In genomic region chrX:136097871-136098805, GRCh38 we compare ENCODE assay signal across 17 cellular contexts. TPM values are rescaled to one million over a fixed set of nuclear protein-coding genes. Genes with fewer than 3 reads are reported as not detected.
DNase-seq lines count a peak whose midpoint lies in the region; ATAC-seq and TF ChIP-seq lines count a peak whose summit lies in the region.
"Had no signal": no experiment of that assay in that cellular context is flagged by ENCODE, and none has a peak within 500 bp of the region (broad histone marks: within the 10 kb centered on the region; RNA-seq: fewer than 3 reads in every experiment).

No MANE protein-coding gene starts in this region.

- TF ChIP-seq POLR2A in sigmoid colon (IDR thresholded peaks at IDR 0.05): no peak

- no peaks in the 10 kb centered on the region for H3K36me3 Mint-ChIP-seq in WTC11
- H3K36me3 Mint-ChIP-seq in activated naive CD8-positive, alpha-beta T cell treated with anti-CD3 and anti-CD28 coated beads, Interleukin-2, amount 50 U/mL, for 24 hours (ENCODE audit: low read depth): no peaks in the 10 kb centered on the region

- DNase-seq in WTC11 (ENCODE audit: low spot score) (peak; percentile 21), iPS-NIHi11 (ENCODE audit: low spot score) (peak; percentile 23), AML-193 (lab: John Stamatoyannopoulos, UW) (no peak), sigmoid colon (no peak), putamen (ENCODE audit: low spot score) (no peak)
- no peak for DNase-seq in activated naive CD8-positive, alpha-beta T cell treated with anti-CD3 and anti-CD28 coated beads, Interleukin-2, amount 50 U/mL, for 24 hours
- DNase-seq: ACHN, COR-L47, IMR-90, NCI-H1417, NCI-H187 treated with DMSO at 0.1 percent for 48 hours, NCI-H2171 had no signal

- H3K27me3 ChIP-seq in sigmoid colon: no peaks in the 10 kb centered on the region

- POLR2A ChIA-PET in WTC11 (lab: Charles Lee): no interaction called here

- 93 to 95% methylated on average over 44 of the region's 44 CpGs for WGBS in sigmoid colon, 2 donors

- H3K4me1 ChIP-seq in ES-I3 (ENCODE audit: insufficient read depth, low read length) (no peaks in the 10 kb centered on the region; the same call in 1 of the 2 replicates), sigmoid colon (no peaks in the 10 kb centered on the region)
- H3K4me1 ChIP-seq: HAP-1 had no signal

- peaks cover 7% of the 10 kb centered on the region for H3K4me1 Mint-ChIP-seq in WTC11
- H3K4me1 Mint-ChIP-seq in activated naive CD8-positive, alpha-beta T cell treated with anti-CD3 and anti-CD28 coated beads, Interleukin-2, amount 50 U/mL, for 24 hours: no peaks in the 10 kb centered on the region

- no peak overlapping the region for H3K27ac Mint-ChIP-seq in WTC11
- no peak overlapping the region for H3K27ac Mint-ChIP-seq in activated naive CD8-positive, alpha-beta T cell treated with anti-CD3 and anti-CD28 coated beads, Interleukin-2, amount 50 U/mL, for 24 hours

- H3K4me3 ChIP-seq in sigmoid colon: no peak overlapping the region
- H3K4me3 ChIP-seq: HAP-1 had no signal

- H3K9me3 ChIP-seq in ES-I3 (ENCODE audit: control insufficient read depth, insufficient read depth, low read length) (no peaks in the 10 kb centered on the region), KOPT-K1 (ENCODE audit: insufficient read depth, low read length, poor library complexity, severe bottlenecking) (no peaks in the 10 kb centered on the region), sigmoid colon (no peaks in the 10 kb centered on the region)
- H3K9me3 ChIP-seq: HAP-1 had no signal

- no peak overlapping the region for H3K4me3 Mint-ChIP-seq in WTC11
- no peak overlapping the region for H3K4me3 Mint-ChIP-seq in activated naive CD8-positive, alpha-beta T cell treated with anti-CD3 and anti-CD28 coated beads, Interleukin-2, amount 50 U/mL, for 24 hours

- peak overlapping the region; percentile 8; the same call in 1 of the 2 replicates for H3K9ac ChIP-seq in ES-I3 (ENCODE audit: low read depth, low read length)

- no peaks in the 10 kb centered on the region for H3K27me3 Mint-ChIP-seq in WTC11 (ENCODE audit: low read depth)
- no peaks in the 10 kb centered on the region for H3K27me3 Mint-ChIP-seq in activated naive CD8-positive, alpha-beta T cell treated with anti-CD3 and anti-CD28 coated beads, Interleukin-2, amount 50 U/mL, for 24 hours

- H3K27ac ChIP-seq in KOPT-K1 (ENCODE audit: low read depth, low read length, poor library complexity, severe bottlenecking) (peak overlapping the region; percentile 96), sigmoid colon (no peak overlapping the region)

- intact Hi-C loops in sigmoid colon (cut with DNase I): no loop called here

- no peaks in the 10 kb centered on the region for H3K9me3 Mint-ChIP-seq in WTC11
- no peaks in the 10 kb centered on the region for H3K9me3 Mint-ChIP-seq in activated naive CD8-positive, alpha-beta T cell treated with anti-CD3 and anti-CD28 coated beads, Interleukin-2, amount 50 U/mL, for 24 hours

- ATAC-seq in WTC11: peak; percentile 72
- ATAC-seq in activated naive CD8-positive, alpha-beta T cell treated with anti-CD3 and anti-CD28 coated beads, Interleukin-2, amount 50 U/mL, for 24 hours: no peak
- ATAC-seq: Panc1 had no signal

- no peak for TF ChIP-seq CTCF in WTC11 (IDR thresholded peaks at IDR 0.05)
- TF ChIP-seq CTCF in sigmoid colon (IDR thresholded peaks at IDR 0.05): no peak

- no peak for TF ChIP-seq EP300 in sigmoid colon (IDR thresholded peaks at IDR 0.05)

- CTCF ChIA-PET in WTC11 (lab: Charles Lee): interaction anchor here (0.7 to 1.3 kb wide), 2 partner anchors 65 to 70 kb away, joined by 3 read pairs; no protein-coding TSS in a partner anchor

- H3K36me3 ChIP-seq in ES-I3 (ENCODE audit: insufficient read depth, low read length) (no peaks in the 10 kb centered on the region), KOPT-K1 (ENCODE audit: insufficient read depth, low read length) (peaks cover 7% of the 10 kb centered on the region; the same call in 1 of the 2 replicates), sigmoid colon (no peaks in the 10 kb centered on the region)
- H3K36me3 ChIP-seq: HAP-1 had no signal

TF ChIP-seq in WTC11, 78 proteins besides CTCF, POLR2A, EP300 and RAD21:
- TF ChIP-seq NFE2L1 (CRISPR knock-in tag; IDR thresholded peaks at IDR 0.05) (0 out of 2 replicates have a peak, but pooled peaks have one; percentile 21), MAX (CRISPR knock-in tag; IDR thresholded peaks at IDR 0.05) (peak; percentile 35; the same call in 1 of the 2 replicates), ZNF317 (CRISPR knock-in tag; IDR thresholded peaks at IDR 0.05; ENCODE audit: borderline replicate concordance, low read depth) (no peak)

RNA-seq across cellular contexts. Expression of gene FHL1, which starts 49.2 kb away (rescaled TPM):
- total RNA-seq in WTC11 (2021) (42.2 to 44.4 TPM (median 43.5 TPM) in 3 replicates), sigmoid colon (1,000 to 10,000 TPM in 3 of 4 donors, 100 to 1,000 TPM in 1; 701 to 1,465 (median 1,246) TPM)
- 10 to 100 TPM; 27.0 to 73.3 (median 42.2) TPM for polyA plus RNA-seq in sigmoid colon
- total RNA-seq: HT-29 had no signal

Comparison
In these comparisons a context has a peak if more than half of its experiments do, and no peak if none do; other contexts are left out.
1. DNase-seq: peak in WTC11 (single experiment) and iPS-NIHi11 (single experiment); none in AML-193 (0 of 2), activated naive CD8-positive, alpha-beta T cell treated with anti-CD3 and anti-CD28 coated beads, Interleukin-2, amount 50 U/mL, for 24 hours (single experiment), sigmoid colon (single experiment) and putamen (single experiment).
2. RNA of gene FHL1, which starts 49.2 kb away (total RNA-seq): 701 to 1,465 TPM in sigmoid colon; 42.2 to 44.4 TPM in WTC11; every median in the first group is over 10 times any median in the second.